Comparison of ENCODE assay signal across 8 cellular contexts in genomic region chr18:46916551-46917107, GRCh38. TPM values are rescaled to one million over a fixed set of nuclear protein-coding genes. Genes with fewer than 3 reads are reported as not detected.
DNase-seq lines count a peak whose midpoint lies in the region; ATAC-seq, FAIRE-seq and TF ChIP-seq lines count a peak whose summit lies in the region.

No MANE protein-coding gene starts in this region.

- peaks cover 10% of the 10 kb centered on the region for H3K27me3 Mint-ChIP-seq in activated CD4-positive, alpha-beta T cell treated with anti-CD3 and anti-CD28 coated beads, Interleukin-2, amount 10 ng/mL, durations not matched to agents 24 days and 14 days
- no peaks in the 10 kb centered on the region for H3K27me3 Mint-ChIP-seq in naive B cell

- intact Hi-C loops in activated CD4-positive, alpha-beta T cell treated with anti-CD3 and anti-CD28 coated beads, Interleukin-2, amount 10 ng/mL, durations not matched to agents 24 days and 14 days (cut with micrococcal nuclease) = loop anchor here (2.0 to 10.0 kb wide), 6 partner anchors 26 to 1014 kb away; partner anchors contain the start of genes SMAD2 and ST8SIA5

- peaks cover 1% of the 10 kb centered on the region for H3K36me3 Mint-ChIP-seq in activated CD4-positive, alpha-beta T cell treated with anti-CD3 and anti-CD28 coated beads, Interleukin-2, amount 10 ng/mL, durations not matched to agents 24 days and 14 days (ENCODE audit: low read depth)
- H3K36me3 Mint-ChIP-seq in naive B cell = no peaks in the 10 kb centered on the region

- no peaks in the 10 kb centered on the region for H3K9me3 Mint-ChIP-seq in activated CD4-positive, alpha-beta T cell treated with anti-CD3 and anti-CD28 coated beads, Interleukin-2, amount 10 ng/mL, durations not matched to agents 24 days and 14 days
- H3K9me3 Mint-ChIP-seq in naive B cell = peaks cover 0 to 2% (median 0%) of the 10 kb centered on the region in 7 donors

- FAIRE-seq in D721Med (lab: Jason Lieb, UNC) = peak; percentile 84
- FAIRE-seq in RCC 7860 (lab: Jason Lieb, UNC) = no peak

- peak overlapping the region; percentile 93 for H3K4me3 Mint-ChIP-seq in activated CD4-positive, alpha-beta T cell treated with anti-CD3 and anti-CD28 coated beads, Interleukin-2, amount 10 ng/mL, durations not matched to agents 24 days and 14 days
- H3K4me3 Mint-ChIP-seq in naive B cell = peak overlapping the region; percentile 85 to 96 (median 93)

- TF ChIP-seq CTCF in D721Med (IDR thresholded peaks at IDR 0.05; ENCODE audit: insufficient read depth, missing control alignments) (no peak), epithelial cell of proximal tubule (conservative IDR thresholded peaks at IDR 0.05; ENCODE audit: low read depth, low read length) (no peak)

- ATAC-seq in GM19455 (IDR thresholded peaks at IDR 0.05; ENCODE audit: unreplicated experiment) = peak; percentile 33
- ATAC-seq in naive B cell (ENCODE audit: low read depth in 2 of 2) = peak; percentile 22 to 24

- H3K9me3 ChIP-seq in KOPT-K1 (ENCODE audit: insufficient read depth, low read length, poor library complexity, severe bottlenecking) = no peaks in the 10 kb centered on the region

- H3K36me3 ChIP-seq in KOPT-K1 (ENCODE audit: insufficient read depth, low read length) = no peaks in the 10 kb centered on the region

- H3K27ac ChIP-seq in KOPT-K1 (ENCODE audit: low read depth, low read length, poor library complexity, severe bottlenecking) = peak overlapping the region; percentile 83

- peak overlapping the region; percentile 90 for H3K27ac Mint-ChIP-seq in activated CD4-positive, alpha-beta T cell treated with anti-CD3 and anti-CD28 coated beads, Interleukin-2, amount 10 ng/mL, durations not matched to agents 24 days and 14 days
- peak overlapping the region; percentile 51 to 92 (median 72) for H3K27ac Mint-ChIP-seq in naive B cell

- H3K4me3 ChIP-seq in epithelial cell of proximal tubule (ENCODE audit: low read depth, low read length) = peak overlapping the region; percentile 65

- no peak for DNase-seq in D721Med (ENCODE audit: insufficient read length, low spot score)
- peak; percentile 82 for DNase-seq in activated CD4-positive, alpha-beta T cell treated with anti-CD3 and anti-CD28 coated beads, Interleukin-2, amount 10 ng/mL, durations not matched to agents 24 days and 14 days
- no peak for DNase-seq in epithelial cell of proximal tubule (ENCODE audit: low read depth)
- DNase-seq in naive B cell = no peak
- DNase-seq in RCC 7860 (ENCODE audit: low spot score) = no peak
- DNase-seq in HuH-7 (ENCODE audit: low spot score) = no peak

- H3K4me1 Mint-ChIP-seq in activated CD4-positive, alpha-beta T cell treated with anti-CD3 and anti-CD28 coated beads, Interleukin-2, amount 10 ng/mL, durations not matched to agents 24 days and 14 days = peaks cover 43% of the 10 kb centered on the region
- peaks cover 32 to 45% (median 45%) of the 10 kb centered on the region in 3 donors for H3K4me1 Mint-ChIP-seq in naive B cell

RNA-seq across cellular contexts. Expression of gene PIAS2, which starts 0.7 kb away (rescaled TPM):
- total RNA-seq in activated CD4-positive, alpha-beta T cell treated with anti-CD3 and anti-CD28 coated beads, Interleukin-2, amount 10 ng/mL, durations not matched to agents 24 days and 14 days = 33.9 and 39.3 TPM in 2 replicates
- total RNA-seq in epithelial cell of proximal tubule = 14.0 and 16.8 TPM in 2 replicates
- polyA plus RNA-seq in naive B cell (ENCODE audit: low read depth in 6 of 6) = 10 to 100 TPM; 16.8 to 29.5 (median 24.4) TPM

RNA-seq across cellular contexts. Expression of gene KATNAL2, which starts 0.8 kb away (rescaled TPM):
- 0.40 TPM in 1 of 2 replicates, not detected in the other for total RNA-seq in activated CD4-positive, alpha-beta T cell treated with anti-CD3 and anti-CD28 coated beads, Interleukin-2, amount 10 ng/mL, durations not matched to agents 24 days and 14 days
- 0.06 and 0.22 TPM in 2 replicates for total RNA-seq in epithelial cell of proximal tubule
- polyA plus RNA-seq in naive B cell (ENCODE audit: low read depth in 6 of 6) = 1 to 10 TPM in 4 of 6 donors, under 1 TPM in 1, not detected in 1; 0.81 to 5.0 (median 1.2) TPM
